1 cellular context compared by ENCODE assay signal in the genomic region with DNA sequence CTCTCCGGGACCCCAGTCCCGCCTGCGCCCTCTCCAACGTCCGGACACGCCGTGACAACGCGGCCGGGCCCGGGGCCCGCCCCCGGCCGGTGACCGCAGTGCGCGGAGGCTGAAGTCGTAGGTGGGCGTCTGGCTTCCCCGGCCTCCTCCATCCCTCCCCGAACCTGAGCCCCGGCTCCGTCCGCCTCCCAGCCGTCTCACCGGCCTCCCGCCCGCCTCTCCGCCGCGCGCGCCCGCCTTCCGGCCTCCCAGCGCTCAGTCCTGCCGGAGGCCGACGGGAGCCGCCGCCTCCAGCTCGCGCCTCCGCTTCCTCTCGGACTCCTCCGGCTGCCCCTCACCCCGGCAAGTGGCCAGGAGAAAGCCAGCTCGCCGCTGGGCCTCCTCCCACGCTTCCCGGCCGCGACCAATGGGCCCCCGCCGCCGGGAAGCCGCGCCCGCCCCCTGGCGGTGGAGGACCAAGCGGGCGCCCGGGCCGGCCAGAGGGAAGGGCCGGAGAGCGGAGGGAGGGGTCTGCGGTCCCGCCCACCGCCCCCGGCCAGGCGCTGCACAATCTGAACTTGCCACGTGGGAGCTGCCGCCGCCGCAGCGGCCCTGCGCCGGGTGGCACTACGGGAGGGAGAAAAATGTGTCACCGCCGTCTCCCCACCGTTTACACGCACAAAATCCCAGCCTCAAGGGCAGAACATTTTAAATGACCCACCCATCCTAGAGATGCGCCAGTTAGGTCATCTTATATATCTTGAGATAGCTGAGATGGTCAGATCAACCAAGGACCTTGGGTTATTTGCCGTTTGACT.
TF ChIP-seq lines count a peak whose summit lies in the region.

A gene with protein sequence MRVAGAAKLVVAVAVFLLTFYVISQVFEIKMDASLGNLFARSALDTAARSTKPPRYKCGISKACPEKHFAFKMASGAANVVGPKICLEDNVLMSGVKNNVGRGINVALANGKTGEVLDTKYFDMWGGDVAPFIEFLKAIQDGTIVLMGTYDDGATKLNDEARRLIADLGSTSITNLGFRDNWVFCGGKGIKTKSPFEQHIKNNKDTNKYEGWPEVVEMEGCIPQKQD (minus strand): TSS at position 348 of the 797 bp plus-strand sequence. CDS start 13,339 bp downstream, outside the sequence.

TF ChIP-seq in K562, 482 proteins besides CTCF, POLR2A, EP300 and RAD21 (continued from another document and continues in another):
- TF ChIP-seq, protein P1, sequence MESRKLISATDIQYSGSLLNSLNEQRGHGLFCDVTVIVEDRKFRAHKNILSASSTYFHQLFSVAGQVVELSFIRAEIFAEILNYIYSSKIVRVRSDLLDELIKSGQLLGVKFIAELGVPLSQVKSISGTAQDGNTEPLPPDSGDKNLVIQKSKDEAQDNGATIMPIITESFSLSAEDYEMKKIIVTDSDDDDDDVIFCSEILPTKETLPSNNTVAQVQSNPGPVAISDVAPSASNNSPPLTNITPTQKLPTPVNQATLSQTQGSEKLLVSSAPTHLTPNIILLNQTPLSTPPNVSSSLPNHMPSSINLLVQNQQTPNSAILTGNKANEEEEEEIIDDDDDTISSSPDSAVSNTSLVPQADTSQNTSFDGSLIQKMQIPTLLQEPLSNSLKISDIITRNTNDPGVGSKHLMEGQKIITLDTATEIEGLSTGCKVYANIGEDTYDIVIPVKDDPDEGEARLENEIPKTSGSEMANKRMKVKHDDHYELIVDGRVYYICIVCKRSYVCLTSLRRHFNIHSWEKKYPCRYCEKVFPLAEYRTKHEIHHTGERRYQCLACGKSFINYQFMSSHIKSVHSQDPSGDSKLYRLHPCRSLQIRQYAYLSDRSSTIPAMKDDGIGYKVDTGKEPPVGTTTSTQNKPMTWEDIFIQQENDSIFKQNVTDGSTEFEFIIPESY (CRISPR knock-in tag; IDR thresholded peaks at IDR 0.05) = peak; percentile 86
- TF ChIP-seq U2AF1 (optimal IDR thresholded peaks at IDR 0.05; ENCODE audit: low read depth, low read length) = peak; percentile 99
- TF ChIP-seq ETV6 (IDR thresholded peaks at IDR 0.05; ENCODE audit: borderline replicate concordance in 1 of 2, low read depth in 2 of 2, low read length in 1 of 2) = peak; percentile 58 to 61; a peak in 1 of 4 replicates
- TF ChIP-seq ETV6 (CRISPR knock-in tag; IDR thresholded peaks at IDR 0.05; ENCODE audit: borderline replicate concordance) = peak; percentile 56; the same call in 1 of the 2 replicates
- 0 out of 2 replicates have a peak, but pooled peaks have one; percentile 13 for TF ChIP-seq ZNF764 (CRISPR knock-in tag; IDR thresholded peaks at IDR 0.05; ENCODE audit: low read depth)
- peak; percentile 74 for TF ChIP-seq ETV5 (CRISPR knock-in tag; IDR thresholded peaks at IDR 0.05; ENCODE audit: low read depth)
- TF ChIP-seq, protein P2, sequence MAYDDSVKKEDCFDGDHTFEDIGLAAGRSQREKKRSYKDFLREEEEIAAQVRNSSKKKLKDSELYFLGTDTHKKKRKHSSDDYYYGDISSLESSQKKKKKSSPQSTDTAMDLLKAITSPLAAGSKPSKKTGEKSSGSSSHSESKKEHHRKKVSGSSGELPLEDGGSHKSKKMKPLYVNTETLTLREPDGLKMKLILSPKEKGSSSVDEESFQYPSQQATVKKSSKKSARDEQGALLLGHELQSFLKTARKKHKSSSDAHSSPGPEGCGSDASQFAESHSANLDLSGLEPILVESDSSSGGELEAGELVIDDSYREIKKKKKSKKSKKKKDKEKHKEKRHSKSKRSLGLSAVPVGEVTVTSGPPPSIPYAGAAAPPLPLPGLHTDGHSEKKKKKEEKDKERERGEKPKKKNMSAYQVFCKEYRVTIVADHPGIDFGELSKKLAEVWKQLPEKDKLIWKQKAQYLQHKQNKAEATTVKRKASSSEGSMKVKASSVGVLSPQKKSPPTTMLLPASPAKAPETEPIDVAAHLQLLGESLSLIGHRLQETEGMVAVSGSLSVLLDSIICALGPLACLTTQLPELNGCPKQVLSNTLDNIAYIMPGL (CRISPR knock-in tag; IDR thresholded peaks at IDR 0.05) = peak; percentile 82; the same call in 1 of the 2 replicates
- 0 out of 2 replicates have a peak, but pooled peaks have one; percentile 43 for TF ChIP-seq EHMT2 (IDR thresholded peaks at IDR 0.05)
- peak; percentile 69; the same call in 1 of the 2 replicates for TF ChIP-seq CBX5 (IDR thresholded peaks at IDR 0.05; ENCODE audit: borderline replicate concordance, low read depth)
- peak; percentile 40; the same call in 1 of the 2 replicates for TF ChIP-seq RNF2 (IDR thresholded peaks at IDR 0.05)
- TF ChIP-seq ZBTB8A (IDR thresholded peaks at IDR 0.05; ENCODE audit: partially characterized antibody) = no peak
- TF ChIP-seq FOXP1 (CRISPR knock-in tag; IDR thresholded peaks at IDR 0.05) = peak; percentile 85; the same call in 1 of the 2 replicates
- peak; percentile 19 for TF ChIP-seq HNRNPK (IDR thresholded peaks at IDR 0.05; ENCODE audit: low read depth, low read length, poor library complexity, severe bottlenecking)
- TF ChIP-seq CREB1 (IDR thresholded peaks at IDR 0.05) = peak; percentile 80
- peak; percentile 77 for TF ChIP-seq CREB1 (CRISPR knock-in tag; IDR thresholded peaks at IDR 0.05)
- TF ChIP-seq ZNF311 (CRISPR knock-in tag; IDR thresholded peaks at IDR 0.05) = no peak
- peak; percentile 51 for TF ChIP-seq MEIS2 (IDR thresholded peaks at IDR 0.05; ENCODE audit: partially characterized antibody)
- TF ChIP-seq ZFX (CRISPR knock-in tag; IDR thresholded peaks at IDR 0.05) = peak; percentile 92
- TF ChIP-seq TSC22D4 (tag; IDR thresholded peaks at IDR 0.05) = no peak
- TF ChIP-seq SAFB (IDR thresholded peaks at IDR 0.05; ENCODE audit: borderline replicate concordance, low read depth, low read length) = 0 out of 2 replicates have a peak, but pooled peaks have one; percentile 25
- TF ChIP-seq GABPA (tag; conservative IDR thresholded peaks at IDR 0.05; ENCODE audit: low read depth) = peak; percentile 75
- no peak for TF ChIP-seq HNRNPH1 (optimal IDR thresholded peaks at IDR 0.05; ENCODE audit: low read depth, low read length)
- TF ChIP-seq, protein P3, sequence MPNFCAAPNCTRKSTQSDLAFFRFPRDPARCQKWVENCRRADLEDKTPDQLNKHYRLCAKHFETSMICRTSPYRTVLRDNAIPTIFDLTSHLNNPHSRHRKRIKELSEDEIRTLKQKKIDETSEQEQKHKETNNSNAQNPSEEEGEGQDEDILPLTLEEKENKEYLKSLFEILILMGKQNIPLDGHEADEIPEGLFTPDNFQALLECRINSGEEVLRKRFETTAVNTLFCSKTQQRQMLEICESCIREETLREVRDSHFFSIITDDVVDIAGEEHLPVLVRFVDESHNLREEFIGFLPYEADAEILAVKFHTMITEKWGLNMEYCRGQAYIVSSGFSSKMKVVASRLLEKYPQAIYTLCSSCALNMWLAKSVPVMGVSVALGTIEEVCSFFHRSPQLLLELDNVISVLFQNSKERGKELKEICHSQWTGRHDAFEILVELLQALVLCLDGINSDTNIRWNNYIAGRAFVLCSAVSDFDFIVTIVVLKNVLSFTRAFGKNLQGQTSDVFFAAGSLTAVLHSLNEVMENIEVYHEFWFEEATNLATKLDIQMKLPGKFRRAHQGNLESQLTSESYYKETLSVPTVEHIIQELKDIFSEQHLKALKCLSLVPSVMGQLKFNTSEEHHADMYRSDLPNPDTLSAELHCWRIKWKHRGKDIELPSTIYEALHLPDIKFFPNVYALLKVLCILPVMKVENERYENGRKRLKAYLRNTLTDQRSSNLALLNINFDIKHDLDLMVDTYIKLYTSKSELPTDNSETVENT (CRISPR knock-in tag; IDR thresholded peaks at IDR 0.05) = peak; percentile 97
- peak; percentile 68; the same call in 1 of the 2 replicates for TF ChIP-seq ZNF24 (IDR thresholded peaks at IDR 0.05)
- TF ChIP-seq ZKSCAN1 (IDR thresholded peaks at IDR 0.05; ENCODE audit: low read depth, low read length) = peak; percentile 82
- TF ChIP-seq GATA2 (CRISPR knock-in tag; IDR thresholded peaks at IDR 0.05) = peak; percentile 57
- TF ChIP-seq EGR1 (conservative IDR thresholded peaks at IDR 0.05) = peak; percentile 99
- TF ChIP-seq MTA3 (IDR thresholded peaks at IDR 0.05; ENCODE audit: borderline replicate concordance) = peak; percentile 97
- TF ChIP-seq, protein P4, sequence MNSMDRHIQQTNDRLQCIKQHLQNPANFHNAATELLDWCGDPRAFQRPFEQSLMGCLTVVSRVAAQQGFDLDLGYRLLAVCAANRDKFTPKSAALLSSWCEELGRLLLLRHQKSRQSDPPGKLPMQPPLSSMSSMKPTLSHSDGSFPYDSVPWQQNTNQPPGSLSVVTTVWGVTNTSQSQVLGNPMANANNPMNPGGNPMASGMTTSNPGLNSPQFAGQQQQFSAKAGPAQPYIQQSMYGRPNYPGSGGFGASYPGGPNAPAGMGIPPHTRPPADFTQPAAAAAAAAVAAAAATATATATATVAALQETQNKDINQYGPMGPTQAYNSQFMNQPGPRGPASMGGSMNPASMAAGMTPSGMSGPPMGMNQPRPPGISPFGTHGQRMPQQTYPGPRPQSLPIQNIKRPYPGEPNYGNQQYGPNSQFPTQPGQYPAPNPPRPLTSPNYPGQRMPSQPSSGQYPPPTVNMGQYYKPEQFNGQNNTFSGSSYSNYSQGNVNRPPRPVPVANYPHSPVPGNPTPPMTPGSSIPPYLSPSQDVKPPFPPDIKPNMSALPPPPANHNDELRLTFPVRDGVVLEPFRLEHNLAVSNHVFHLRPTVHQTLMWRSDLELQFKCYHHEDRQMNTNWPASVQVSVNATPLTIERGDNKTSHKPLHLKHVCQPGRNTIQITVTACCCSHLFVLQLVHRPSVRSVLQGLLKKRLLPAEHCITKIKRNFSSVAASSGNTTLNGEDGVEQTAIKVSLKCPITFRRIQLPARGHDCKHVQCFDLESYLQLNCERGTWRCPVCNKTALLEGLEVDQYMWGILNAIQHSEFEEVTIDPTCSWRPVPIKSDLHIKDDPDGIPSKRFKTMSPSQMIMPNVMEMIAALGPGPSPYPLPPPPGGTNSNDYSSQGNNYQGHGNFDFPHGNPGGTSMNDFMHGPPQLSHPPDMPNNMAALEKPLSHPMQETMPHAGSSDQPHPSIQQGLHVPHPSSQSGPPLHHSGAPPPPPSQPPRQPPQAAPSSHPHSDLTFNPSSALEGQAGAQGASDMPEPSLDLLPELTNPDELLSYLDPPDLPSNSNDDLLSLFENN (IDR thresholded peaks at IDR 0.05; ENCODE audit: low read depth in 2 of 2, low read length in 2 of 2) = 0 out of 4 replicates have a peak, but pooled peaks of 1 of the 2 experiments have one; percentile 37
- TF ChIP-seq, protein P5, sequence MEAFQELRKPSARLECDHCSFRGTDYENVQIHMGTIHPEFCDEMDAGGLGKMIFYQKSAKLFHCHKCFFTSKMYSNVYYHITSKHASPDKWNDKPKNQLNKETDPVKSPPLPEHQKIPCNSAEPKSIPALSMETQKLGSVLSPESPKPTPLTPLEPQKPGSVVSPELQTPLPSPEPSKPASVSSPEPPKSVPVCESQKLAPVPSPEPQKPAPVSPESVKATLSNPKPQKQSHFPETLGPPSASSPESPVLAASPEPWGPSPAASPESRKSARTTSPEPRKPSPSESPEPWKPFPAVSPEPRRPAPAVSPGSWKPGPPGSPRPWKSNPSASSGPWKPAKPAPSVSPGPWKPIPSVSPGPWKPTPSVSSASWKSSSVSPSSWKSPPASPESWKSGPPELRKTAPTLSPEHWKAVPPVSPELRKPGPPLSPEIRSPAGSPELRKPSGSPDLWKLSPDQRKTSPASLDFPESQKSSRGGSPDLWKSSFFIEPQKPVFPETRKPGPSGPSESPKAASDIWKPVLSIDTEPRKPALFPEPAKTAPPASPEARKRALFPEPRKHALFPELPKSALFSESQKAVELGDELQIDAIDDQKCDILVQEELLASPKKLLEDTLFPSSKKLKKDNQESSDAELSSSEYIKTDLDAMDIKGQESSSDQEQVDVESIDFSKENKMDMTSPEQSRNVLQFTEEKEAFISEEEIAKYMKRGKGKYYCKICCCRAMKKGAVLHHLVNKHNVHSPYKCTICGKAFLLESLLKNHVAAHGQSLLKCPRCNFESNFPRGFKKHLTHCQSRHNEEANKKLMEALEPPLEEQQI (IDR thresholded peaks at IDR 0.05) = no peak
- TF ChIP-seq, protein P6, sequence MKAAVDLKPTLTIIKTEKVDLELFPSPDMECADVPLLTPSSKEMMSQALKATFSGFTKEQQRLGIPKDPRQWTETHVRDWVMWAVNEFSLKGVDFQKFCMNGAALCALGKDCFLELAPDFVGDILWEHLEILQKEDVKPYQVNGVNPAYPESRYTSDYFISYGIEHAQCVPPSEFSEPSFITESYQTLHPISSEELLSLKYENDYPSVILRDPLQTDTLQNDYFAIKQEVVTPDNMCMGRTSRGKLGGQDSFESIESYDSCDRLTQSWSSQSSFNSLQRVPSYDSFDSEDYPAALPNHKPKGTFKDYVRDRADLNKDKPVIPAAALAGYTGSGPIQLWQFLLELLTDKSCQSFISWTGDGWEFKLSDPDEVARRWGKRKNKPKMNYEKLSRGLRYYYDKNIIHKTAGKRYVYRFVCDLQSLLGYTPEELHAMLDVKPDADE (conservative IDR thresholded peaks at IDR 0.05; ENCODE audit: control insufficient read depth, low read depth, low read length) = peak; percentile 52; the same call in 1 of the 2 replicates
- peak in 1 of 2 experiments; percentile 85; a peak in 3 of 4 replicates for TF ChIP-seq RCOR1 (IDR thresholded peaks at IDR 0.05; ENCODE audit: borderline replicate concordance in 1 of 2, low read depth in 2 of 2, low read length in 2 of 2)
- TF ChIP-seq, protein P7, sequence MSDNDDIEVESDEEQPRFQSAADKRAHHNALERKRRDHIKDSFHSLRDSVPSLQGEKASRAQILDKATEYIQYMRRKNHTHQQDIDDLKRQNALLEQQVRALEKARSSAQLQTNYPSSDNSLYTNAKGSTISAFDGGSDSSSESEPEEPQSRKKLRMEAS (CRISPR knock-in tag; IDR thresholded peaks at IDR 0.05) = peak; percentile 94
- peak; percentile 78 for TF ChIP-seq SP2 (IDR thresholded peaks at IDR 0.05; ENCODE audit: extremely low read depth, low read depth, low read length, poor library complexity, severe bottlenecking)
- TF ChIP-seq DACH1 (IDR thresholded peaks at IDR 0.05; ENCODE audit: partially characterized antibody) = peak; percentile 24
- TF ChIP-seq TAL1 (IDR thresholded peaks at IDR 0.05) = no peak; the same call in 1 of the 2 replicates
- TF ChIP-seq POLR2AphosphoS5 (IDR thresholded peaks at IDR 0.05; ENCODE audit: control insufficient read depth, insufficient read depth, low read depth, low read length) = peak; percentile 95
- peak; percentile 98 for TF ChIP-seq CXXC5 (CRISPR knock-in tag; IDR thresholded peaks at IDR 0.05)
